ENCODE assay signal across 1 cellular context in genomic region chr7:101386558-101387199, GRCh38.
TF ChIP-seq lines count a peak whose summit lies in the region.

No MANE protein-coding gene starts in this region.

TF ChIP-seq in HepG2, 621 proteins besides CTCF, POLR2A, EP300 and RAD21 (continued from another document):
- TF ChIP-seq ATF7 (IDR thresholded peaks at IDR 0.05): no peak
- no peak; the same call in 1 of the 2 replicates for TF ChIP-seq ATF7 (CRISPR knock-in tag; IDR thresholded peaks at IDR 0.05)
- TF ChIP-seq HNF4G (IDR thresholded peaks at IDR 0.05; ENCODE audit: borderline replicate concordance, low read depth, low read length): peak; percentile 86
- peak; percentile 49; the same call in 1 of the 2 replicates for TF ChIP-seq HNF4G (CRISPR knock-in tag; IDR thresholded peaks at IDR 0.05; ENCODE audit: borderline replicate concordance, low read depth)
- TF ChIP-seq, protein P1, sequence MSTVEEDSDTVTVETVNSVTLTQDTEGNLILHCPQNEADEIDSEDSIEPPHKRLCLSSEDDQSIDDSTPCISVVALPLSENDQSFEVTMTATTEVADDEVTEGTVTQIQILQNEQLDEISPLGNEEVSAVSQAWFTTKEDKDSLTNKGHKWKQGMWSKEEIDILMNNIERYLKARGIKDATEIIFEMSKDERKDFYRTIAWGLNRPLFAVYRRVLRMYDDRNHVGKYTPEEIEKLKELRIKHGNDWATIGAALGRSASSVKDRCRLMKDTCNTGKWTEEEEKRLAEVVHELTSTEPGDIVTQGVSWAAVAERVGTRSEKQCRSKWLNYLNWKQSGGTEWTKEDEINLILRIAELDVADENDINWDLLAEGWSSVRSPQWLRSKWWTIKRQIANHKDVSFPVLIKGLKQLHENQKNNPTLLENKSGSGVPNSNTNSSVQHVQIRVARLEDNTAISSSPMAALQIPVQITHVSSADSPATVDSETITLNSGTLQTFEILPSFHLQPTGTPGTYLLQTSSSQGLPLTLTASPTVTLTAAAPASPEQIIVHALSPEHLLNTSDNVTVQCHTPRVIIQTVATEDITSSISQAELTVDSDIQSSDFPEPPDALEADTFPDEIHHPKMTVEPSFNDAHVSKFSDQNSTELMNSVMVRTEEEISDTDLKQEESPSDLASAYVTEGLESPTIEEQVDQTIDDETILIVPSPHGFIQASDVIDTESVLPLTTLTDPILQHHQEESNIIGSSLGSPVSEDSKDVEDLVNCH (CRISPR knock-in tag; IDR thresholded peaks at IDR 0.05): no peak
- TF ChIP-seq BORCS8-MEF2B (CRISPR knock-in tag; IDR thresholded peaks at IDR 0.05): 0 out of 2 replicates have a peak, but pooled peaks have one; percentile 54
- no peak for TF ChIP-seq NKX3-1 (CRISPR knock-in tag; IDR thresholded peaks at IDR 0.05)
- no peak for TF ChIP-seq ZNF510 (CRISPR knock-in tag; IDR thresholded peaks at IDR 0.05; ENCODE audit: low read depth)
- TF ChIP-seq POLR2AphosphoS5 (IDR thresholded peaks at IDR 0.05; ENCODE audit: low read depth, low read length): peak; percentile 58
- TF ChIP-seq ZHX2 (IDR thresholded peaks at IDR 0.05; ENCODE audit: low read depth): no peak
- no peak for TF ChIP-seq ZHX2 (CRISPR knock-in tag; IDR thresholded peaks at IDR 0.05; ENCODE audit: borderline replicate concordance)
- TF ChIP-seq MXD3 (CRISPR knock-in tag; IDR thresholded peaks at IDR 0.05): no peak
- TF ChIP-seq ZBTB3 (CRISPR knock-in tag; IDR thresholded peaks at IDR 0.05; ENCODE audit: borderline replicate concordance, low read depth): peak; percentile 40; the same call in 1 of the 2 replicates
- TF ChIP-seq NFRKB (IDR thresholded peaks at IDR 0.05): no peak
- TF ChIP-seq ZBTB7A (CRISPR knock-in tag; IDR thresholded peaks at IDR 0.05): peak; percentile 67
- no peak for TF ChIP-seq KLF15 (CRISPR knock-in tag; IDR thresholded peaks at IDR 0.05; ENCODE audit: borderline replicate concordance)
- TF ChIP-seq ZNF367 (CRISPR knock-in tag; IDR thresholded peaks at IDR 0.05; ENCODE audit: borderline replicate concordance): no peak
- no peak for TF ChIP-seq ZBTB2 (CRISPR knock-in tag; IDR thresholded peaks at IDR 0.05; ENCODE audit: low read depth)
- TF ChIP-seq ZNF180 (CRISPR knock-in tag; IDR thresholded peaks at IDR 0.05; ENCODE audit: borderline replicate concordance, low read depth): no peak
- TF ChIP-seq PCBP1 (IDR thresholded peaks at IDR 0.05; ENCODE audit: borderline replicate concordance, low read depth, low read length): 0 out of 2 replicates have a peak, but pooled peaks have one; percentile 22
- no peak for TF ChIP-seq RORA (CRISPR knock-in tag; IDR thresholded peaks at IDR 0.05)
- peak; percentile 37; the same call in 1 of the 2 replicates for TF ChIP-seq ZNF878 (CRISPR knock-in tag; IDR thresholded peaks at IDR 0.05)
- no peak for TF ChIP-seq FOSL1 (CRISPR knock-in tag; IDR thresholded peaks at IDR 0.05; ENCODE audit: borderline replicate concordance)
- no peak for TF ChIP-seq AKNA (CRISPR knock-in tag; IDR thresholded peaks at IDR 0.05; ENCODE audit: borderline replicate concordance)
- TF ChIP-seq ZNF121 (CRISPR knock-in tag; IDR thresholded peaks at IDR 0.05): peak; percentile 87
- no peak for TF ChIP-seq KDM3A (CRISPR knock-in tag; IDR thresholded peaks at IDR 0.05; ENCODE audit: low read depth)
- TF ChIP-seq ZKSCAN8 (CRISPR knock-in tag; IDR thresholded peaks at IDR 0.05; ENCODE audit: borderline replicate concordance): peak; percentile 70
